ENCODE assay signal across 23 cellular contexts in the genomic region with DNA sequence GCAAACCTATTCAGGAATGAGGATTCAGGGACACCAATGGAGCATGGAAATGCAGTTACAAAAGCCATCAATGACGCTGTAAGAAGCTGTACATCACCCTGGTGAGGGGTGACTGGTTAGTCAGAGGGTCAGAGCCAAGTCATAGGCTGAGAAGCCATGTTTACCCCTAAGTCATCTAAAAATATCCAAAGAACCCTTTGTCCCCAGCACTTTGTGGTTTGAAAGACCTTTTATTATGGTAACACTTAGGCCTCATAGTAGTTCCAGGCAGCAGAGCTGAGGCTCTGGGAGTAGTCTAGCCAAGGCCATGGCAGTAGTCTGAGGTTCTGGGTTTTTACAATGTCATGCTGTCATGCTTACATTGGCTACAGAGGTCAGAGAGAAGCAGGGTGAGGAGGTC.
A peak's percentile ranks its signal among the peaks of the same experiment; 100 is the strongest.
DNase-seq lines count a peak whose midpoint lies in the region; ATAC-seq and TF ChIP-seq lines count a peak whose summit lies in the region.
"Had no signal": no experiment of that assay in that cellular context is flagged by ENCODE, and none has a peak within 500 bp of the region (broad histone marks: within the 10 kb centered on the region; RNA-seq: fewer than 3 reads in every experiment).

No MANE protein-coding gene starts in this region.

- intact Hi-C loops in dorsolateral prefrontal cortex (cut with DNase I), result no loop called here

- H3K27ac ChIP-seq in ACC112 (ENCODE audit: low read depth, low read length) (peak overlapping the region; percentile 76), dorsolateral prefrontal cortex (no peak overlapping the region)
- H3K27ac ChIP-seq: ascending aorta, colonic mucosa, neural progenitor cell, psoas muscle, testis, WERI-Rb-1 had no signal

- CTCF ChIA-PET in WTC11 (lab: Charles Lee), result no interaction called here

- H3K79me2 ChIP-seq in ACC112 (ENCODE audit: control insufficient read depth, insufficient read depth, low read length, unreplicated experiment), result no peaks in the 10 kb centered on the region

- DNase-seq in HAP-1 (ENCODE audit: low spot score in 2 of 2) (peak; percentile 7 to 25), WTC11 (ENCODE audit: low spot score) (no peak), foreskin melanocyte (peak; percentile 48), dorsolateral prefrontal cortex (no peak), DMS153 (lab: John Stamatoyannopoulos, UW) (no peak), NCI-H1436 treated with DMSO at 0.1 percent for 48 hours (lab: John Stamatoyannopoulos, UW) (no peak)
- DNase-seq: activated CD4-positive, alpha-beta memory T cell treated with anti-CD3 and anti-CD28 coated beads for 36 hours; activated naive CD4-positive, alpha-beta T cell treated with anti-CD3 and anti-CD28 coated beads, Interleukin-2, amount 10 ng/mL, durations not matched to agents 7 days and 5 days; activated T-cell treated with anti-CD3 and anti-CD28 coated beads, Interleukin-2, amount 50 U/mL, for 24 hours; colonic mucosa; DMS 273 treated with DMSO at 0.1 percent for 48 hours; KG1; left colon; NCI-H1048; psoas muscle; SHP77 treated with DMSO at 0.1 percent for 48 hours; testis; WERI-Rb-1 had no signal

- no peaks in the 10 kb centered on the region for H3K9me3 Mint-ChIP-seq in WTC11
- H3K9me3 Mint-ChIP-seq: activated CD4-positive, alpha-beta memory T cell treated with anti-CD3 and anti-CD28 coated beads for 36 hours; activated naive CD4-positive, alpha-beta T cell treated with anti-CD3 and anti-CD28 coated beads, Interleukin-2, amount 10 ng/mL, durations not matched to agents 7 days and 5 days; activated T-cell treated with anti-CD3 and anti-CD28 coated beads, Interleukin-2, amount 50 U/mL, for 24 hours; neural progenitor cell; T-helper 1 cell treated with Interleukin-12 subunit alpha and Interleukin-12 subunit beta and Interleukin-4 antibody, amounts not matched to agents 30 μg/mL and 1 μg/mL, for 36 hours had no signal

- H3K27me3 ChIP-seq in ACC112 (ENCODE audit: insufficient read depth, low read length) (no peaks in the 10 kb centered on the region), HAP-1 (ENCODE audit: low read depth) (no peaks in the 10 kb centered on the region), dorsolateral prefrontal cortex (no peaks in the 10 kb centered on the region)
- H3K27me3 ChIP-seq: ascending aorta, colonic mucosa, neural progenitor cell, testis had no signal

- peak; percentile 64 for ATAC-seq in WTC11
- ATAC-seq in GM19467 (IDR thresholded peaks at IDR 0.05; ENCODE audit: unreplicated experiment), result no peak
- ATAC-seq: left colon, psoas muscle had no signal

- peaks cover 39% of the 10 kb centered on the region for H3K4me1 Mint-ChIP-seq in WTC11
- H3K4me1 Mint-ChIP-seq: activated naive CD4-positive, alpha-beta T cell treated with anti-CD3 and anti-CD28 coated beads, Interleukin-2, amount 10 ng/mL, durations not matched to agents 7 days and 5 days had no signal

- peak overlapping the region; percentile 73; the same call in 1 of the 2 replicates for H3K27ac Mint-ChIP-seq in WTC11
- H3K27ac Mint-ChIP-seq: activated CD4-positive, alpha-beta memory T cell treated with anti-CD3 and anti-CD28 coated beads for 36 hours; activated naive CD4-positive, alpha-beta T cell treated with anti-CD3 and anti-CD28 coated beads, Interleukin-2, amount 10 ng/mL, durations not matched to agents 7 days and 5 days; activated T-cell treated with anti-CD3 and anti-CD28 coated beads, Interleukin-2, amount 50 U/mL, for 24 hours; neural progenitor cell; T-helper 1 cell treated with Interleukin-12 subunit alpha and Interleukin-12 subunit beta and Interleukin-4 antibody, amounts not matched to agents 30 μg/mL and 1 μg/mL, for 36 hours had no signal

- peak overlapping the region; percentile 36 for H2AFZ ChIP-seq in ACC112 (ENCODE audit: low read length, unreplicated experiment)
- H2AFZ ChIP-seq: neural progenitor cell had no signal

- H3K4me3 Mint-ChIP-seq in WTC11, result no peak overlapping the region
- H3K4me3 Mint-ChIP-seq: activated CD4-positive, alpha-beta memory T cell treated with anti-CD3 and anti-CD28 coated beads for 36 hours; activated naive CD4-positive, alpha-beta T cell treated with anti-CD3 and anti-CD28 coated beads, Interleukin-2, amount 10 ng/mL, durations not matched to agents 7 days and 5 days; activated T-cell treated with anti-CD3 and anti-CD28 coated beads, Interleukin-2, amount 50 U/mL, for 24 hours; neural progenitor cell; T-helper 1 cell treated with Interleukin-12 subunit alpha and Interleukin-12 subunit beta and Interleukin-4 antibody, amounts not matched to agents 30 μg/mL and 1 μg/mL, for 36 hours had no signal

- H3K4me3 ChIP-seq in ACC112 (ENCODE audit: low read depth, low read length) (no peak overlapping the region), HAP-1 (no peak overlapping the region), dorsolateral prefrontal cortex (no peak overlapping the region)
- H3K4me3 ChIP-seq: ascending aorta, colonic mucosa, neural progenitor cell, psoas muscle, testis had no signal

- no peaks in the 10 kb centered on the region for H3K27me3 Mint-ChIP-seq in WTC11 (ENCODE audit: low read depth)
- H3K27me3 Mint-ChIP-seq: activated CD4-positive, alpha-beta memory T cell treated with anti-CD3 and anti-CD28 coated beads for 36 hours; activated naive CD4-positive, alpha-beta T cell treated with anti-CD3 and anti-CD28 coated beads, Interleukin-2, amount 10 ng/mL, durations not matched to agents 7 days and 5 days; activated T-cell treated with anti-CD3 and anti-CD28 coated beads, Interleukin-2, amount 50 U/mL, for 24 hours had no signal

- H3K4me1 ChIP-seq in ACC112 (ENCODE audit: control insufficient read depth, insufficient read depth, low read length, unreplicated experiment) (peaks cover 42% of the 10 kb centered on the region), HAP-1 (peaks cover 8% of the 10 kb centered on the region)
- H3K4me1 ChIP-seq: ascending aorta, colonic mucosa, psoas muscle, testis had no signal

- no peaks in the 10 kb centered on the region for H3K36me3 Mint-ChIP-seq in WTC11
- H3K36me3 Mint-ChIP-seq: activated CD4-positive, alpha-beta memory T cell treated with anti-CD3 and anti-CD28 coated beads for 36 hours; activated naive CD4-positive, alpha-beta T cell treated with anti-CD3 and anti-CD28 coated beads, Interleukin-2, amount 10 ng/mL, durations not matched to agents 7 days and 5 days; neural progenitor cell had no signal

- no peaks in the 10 kb centered on the region for H3K36me3 ChIP-seq in ACC112 (ENCODE audit: insufficient read depth, low read length)
- H3K36me3 ChIP-seq in HAP-1 (replicated peaks), result no peaks in the 10 kb centered on the region
- H3K36me3 ChIP-seq: ascending aorta, colonic mucosa, neural progenitor cell, WERI-Rb-1 had no signal

- POLR2A ChIA-PET in WTC11 (lab: Charles Lee), result no interaction called here

- in situ Hi-C loops in HAP-1 (cut with MboI; ENCODE audit: low sequenced_read_pairs), result no loop called here

- H3K9me3 ChIP-seq in HAP-1, result no peaks in the 10 kb centered on the region
- H3K9me3 ChIP-seq: ascending aorta, colonic mucosa, psoas muscle, testis had no signal

- TF ChIP-seq CTCF in WTC11 (IDR thresholded peaks at IDR 0.05) (no peak), dorsolateral prefrontal cortex (IDR thresholded peaks at IDR 0.05 in 54 of 56, conservative IDR thresholded peaks at IDR 0.05 in 2 of 56; ENCODE audit: low read depth in 1 of 56, partially characterized antibody in 56 of 56) (no peak)

TF ChIP-seq in WTC11, 78 proteins besides CTCF, POLR2A, EP300 and RAD21 (continues in another document):
- no peak for TF ChIP-seq CDX4 (CRISPR knock-in tag; IDR thresholded peaks at IDR 0.05; ENCODE audit: borderline replicate concordance)
- TF ChIP-seq JUN (CRISPR knock-in tag; IDR thresholded peaks at IDR 0.05), result no peak
- TF ChIP-seq, protein P1, sequence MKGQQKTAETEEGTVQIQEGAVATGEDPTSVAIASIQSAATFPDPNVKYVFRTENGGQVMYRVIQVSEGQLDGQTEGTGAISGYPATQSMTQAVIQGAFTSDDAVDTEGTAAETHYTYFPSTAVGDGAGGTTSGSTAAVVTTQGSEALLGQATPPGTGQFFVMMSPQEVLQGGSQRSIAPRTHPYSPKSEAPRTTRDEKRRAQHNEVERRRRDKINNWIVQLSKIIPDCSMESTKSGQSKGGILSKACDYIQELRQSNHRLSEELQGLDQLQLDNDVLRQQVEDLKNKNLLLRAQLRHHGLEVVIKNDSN (CRISPR knock-in tag; IDR thresholded peaks at IDR 0.05), result no peak
- no peak for TF ChIP-seq NFE2L1 (CRISPR knock-in tag; IDR thresholded peaks at IDR 0.05)
- TF ChIP-seq GABPB1 (CRISPR knock-in tag; IDR thresholded peaks at IDR 0.05), result no peak
- TF ChIP-seq ETV6 (CRISPR knock-in tag; IDR thresholded peaks at IDR 0.05), result no peak
- TF ChIP-seq, protein P2, sequence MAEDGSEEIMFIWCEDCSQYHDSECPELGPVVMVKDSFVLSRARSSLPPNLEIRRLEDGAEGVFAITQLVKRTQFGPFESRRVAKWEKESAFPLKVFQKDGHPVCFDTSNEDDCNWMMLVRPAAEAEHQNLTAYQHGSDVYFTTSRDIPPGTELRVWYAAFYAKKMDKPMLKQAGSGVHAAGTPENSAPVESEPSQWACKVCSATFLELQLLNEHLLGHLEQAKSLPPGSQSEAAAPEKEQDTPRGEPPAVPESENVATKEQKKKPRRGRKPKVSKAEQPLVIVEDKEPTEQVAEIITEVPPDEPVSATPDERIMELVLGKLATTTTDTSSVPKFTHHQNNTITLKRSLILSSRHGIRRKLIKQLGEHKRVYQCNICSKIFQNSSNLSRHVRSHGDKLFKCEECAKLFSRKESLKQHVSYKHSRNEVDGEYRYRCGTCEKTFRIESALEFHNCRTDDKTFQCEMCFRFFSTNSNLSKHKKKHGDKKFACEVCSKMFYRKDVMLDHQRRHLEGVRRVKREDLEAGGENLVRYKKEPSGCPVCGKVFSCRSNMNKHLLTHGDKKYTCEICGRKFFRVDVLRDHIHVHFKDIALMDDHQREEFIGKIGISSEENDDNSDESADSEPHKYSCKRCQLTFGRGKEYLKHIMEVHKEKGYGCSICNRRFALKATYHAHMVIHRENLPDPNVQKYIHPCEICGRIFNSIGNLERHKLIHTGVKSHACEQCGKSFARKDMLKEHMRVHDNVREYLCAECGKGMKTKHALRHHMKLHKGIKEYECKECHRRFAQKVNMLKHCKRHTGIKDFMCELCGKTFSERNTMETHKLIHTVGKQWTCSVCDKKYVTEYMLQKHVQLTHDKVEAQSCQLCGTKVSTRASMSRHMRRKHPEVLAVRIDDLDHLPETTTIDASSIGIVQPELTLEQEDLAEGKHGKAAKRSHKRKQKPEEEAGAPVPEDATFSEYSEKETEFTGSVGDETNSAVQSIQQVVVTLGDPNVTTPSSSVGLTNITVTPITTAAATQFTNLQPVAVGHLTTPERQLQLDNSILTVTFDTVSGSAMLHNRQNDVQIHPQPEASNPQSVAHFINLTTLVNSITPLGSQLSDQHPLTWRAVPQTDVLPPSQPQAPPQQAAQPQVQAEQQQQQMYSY (CRISPR knock-in tag; IDR thresholded peaks at IDR 0.05), result no peak
- TF ChIP-seq NR2C2 (CRISPR knock-in tag; IDR thresholded peaks at IDR 0.05), result no peak

Comparison
In these comparisons a context has a peak if more than half of its experiments do, and no peak if none do; other contexts are left out.
1. DNase-seq: peak in HAP-1 (2 of 2) and foreskin melanocyte (single experiment); none in WTC11 (single experiment), dorsolateral prefrontal cortex (0 of 10), DMS153 (single experiment) and NCI-H1436 treated with DMSO at 0.1 percent for 48 hours (single experiment).